Comparison of ENCODE assay signal across 2 cellular contexts in genomic region chr1:51215169-51215568, GRCh38.
TF ChIP-seq lines count a peak whose summit lies in the region.

No MANE protein-coding gene starts in this region.

TF ChIP-seq in liver, 16 proteins besides CTCF, POLR2A, EP300 and RAD21:
- TF ChIP-seq NR2F2 (IDR thresholded peaks at IDR 0.05): no peak
- no peak for TF ChIP-seq JUND (IDR thresholded peaks at IDR 0.05)
- TF ChIP-seq ATF3 (IDR thresholded peaks at IDR 0.05): no peak
- TF ChIP-seq EGR1 (IDR thresholded peaks at IDR 0.05; ENCODE audit: low read depth in 2 of 2): no peak
- no peak for TF ChIP-seq FOXA1 (IDR thresholded peaks at IDR 0.05)
- no peak for TF ChIP-seq GABPA (IDR thresholded peaks at IDR 0.05 in 1 of 2, conservative IDR thresholded peaks at IDR 0.05 in 1 of 2)
- no peak for TF ChIP-seq FOXA2 (IDR thresholded peaks at IDR 0.05)
- TF ChIP-seq HNF4A (conservative IDR thresholded peaks at IDR 0.05): no peak
- TF ChIP-seq SP1 (IDR thresholded peaks at IDR 0.05): no peak
- TF ChIP-seq YY1 (IDR thresholded peaks at IDR 0.05): no peak
- TF ChIP-seq HNF4G (IDR thresholded peaks at IDR 0.05): no peak
- TF ChIP-seq REST (IDR thresholded peaks at IDR 0.05): no peak
- no peak for TF ChIP-seq TAF1 (conservative IDR thresholded peaks at IDR 0.05)
- TF ChIP-seq ZBTB33 (IDR thresholded peaks at IDR 0.05): no peak
- TF ChIP-seq MAX (IDR thresholded peaks at IDR 0.05): no peak
- TF ChIP-seq RXRA (IDR thresholded peaks at IDR 0.05): no peak
TF ChIP-seq in liver: peak in this region for 0.

TF ChIP-seq in HepG2, 621 proteins besides CTCF, POLR2A, EP300 and RAD21 (continued from another document):
- TF ChIP-seq PRDM4 (CRISPR knock-in tag; IDR thresholded peaks at IDR 0.05; ENCODE audit: borderline replicate concordance) (no peak), ZNF605 (CRISPR knock-in tag; IDR thresholded peaks at IDR 0.05) (no peak), ZNF644 (CRISPR knock-in tag; IDR thresholded peaks at IDR 0.05; ENCODE audit: low read depth) (no peak), SRY (CRISPR knock-in tag; IDR thresholded peaks at IDR 0.05) (no peak), SMARCC2 (IDR thresholded peaks at IDR 0.05) (no peak), MIER2 (CRISPR knock-in tag; IDR thresholded peaks at IDR 0.05) (no peak), ZNF264 (CRISPR knock-in tag; IDR thresholded peaks at IDR 0.05) (no peak), ZNF768 (CRISPR knock-in tag; IDR thresholded peaks at IDR 0.05) (no peak), JUN (CRISPR knock-in tag; IDR thresholded peaks at IDR 0.05) (no peak), HNRNPH1 (optimal IDR thresholded peaks at IDR 0.05; ENCODE audit: low read depth, low read length) (no peak)
